In genomic region chr17:50861822-50862528, GRCh38 we compare ENCODE assay signal across 14 cellular contexts. TPM values are rescaled to one million over a fixed set of nuclear protein-coding genes. Genes with fewer than 3 reads are reported as not detected.
A peak's percentile ranks its signal among the peaks of the same experiment; 100 is the strongest.
DNase-seq lines count a peak whose midpoint lies in the region; ATAC-seq, FAIRE-seq and TF ChIP-seq lines count a peak whose summit lies in the region.
"Had no signal": no experiment of that assay in that cellular context is flagged by ENCODE, and none has a peak within 500 bp of the region (broad histone marks: within the 10 kb centered on the region; RNA-seq: fewer than 3 reads in every experiment).

No MANE protein-coding gene starts in this region.

- peaks cover 21% of the 10 kb centered on the region for H3K36me3 Mint-ChIP-seq in activated CD8-positive, alpha-beta memory T cell treated with anti-CD3 and anti-CD28 coated beads, Interleukin-2, amount 10 ng/mL, durations not matched to agents 7 days and 5 days

- POLR2A ChIA-PET in PC-9 (lab: Charles Lee; ENCODE audit: unreplicated experiment) = no interaction called here

- H3K36me3 ChIP-seq in PC-9 (ENCODE audit: low read depth) (peaks cover 34% of the 10 kb centered on the region), pancreas (peaks cover 0 to 29% (median 15%) of the 10 kb centered on the region in 3 donors)

- DNase-seq in PC-9 = no peak
- no peak for DNase-seq in epithelial cell of proximal tubule (ENCODE audit: low read depth)
- DNase-seq in pancreas = no peak
- no peak for DNase-seq in activated CD8-positive, alpha-beta memory T cell treated with anti-CD3 and anti-CD28 coated beads, Interleukin-2, amount 10 ng/mL, durations not matched to agents 7 days and 5 days
- DNase-seq in NCI-H2081 treated with DMSO at 0.1 percent for 48 hours (lab: John Stamatoyannopoulos, UW) = no peak
- DNase-seq: BE2C, NCI-H510A treated with DMSO at 0.1 percent for 48 hours, upper lobe of right lung had no signal

- no peak overlapping the region for H3K4me3 Mint-ChIP-seq in activated CD8-positive, alpha-beta memory T cell treated with anti-CD3 and anti-CD28 coated beads, Interleukin-2, amount 10 ng/mL, durations not matched to agents 7 days and 5 days

- H3K27me3 ChIP-seq in PC-9 (ENCODE audit: insufficient read depth, low read depth) = no peaks in the 10 kb centered on the region
- H3K27me3 ChIP-seq in pancreas = no peaks in the 10 kb centered on the region
- H3K27me3 ChIP-seq: BE2C, upper lobe of right lung had no signal

- no peak for ATAC-seq in pancreas
- ATAC-seq in GM21619 (IDR thresholded peaks at IDR 0.05; ENCODE audit: unreplicated experiment) = no peak
- ATAC-seq in HG03457 (IDR thresholded peaks at IDR 0.05; ENCODE audit: unreplicated experiment) = no peak
- ATAC-seq in activated CD8-positive, alpha-beta memory T cell treated with anti-CD3 and anti-CD28 coated beads, Interleukin-2, amount 10 ng/mL, durations not matched to agents 7 days and 5 days = no peak
- ATAC-seq: upper lobe of right lung had no signal

- H3K27ac Mint-ChIP-seq in activated CD8-positive, alpha-beta memory T cell treated with anti-CD3 and anti-CD28 coated beads, Interleukin-2, amount 10 ng/mL, durations not matched to agents 7 days and 5 days = no peak overlapping the region

- H3K79me2 ChIP-seq in PC-9 (ENCODE audit: low read depth) = peaks cover 52% of the 10 kb centered on the region

- H2AFZ ChIP-seq in PC-9 = no peak overlapping the region

- TF ChIP-seq CTCF in 22Rv1 (IDR thresholded peaks at IDR 0.05) = no peak
- no peak for TF ChIP-seq CTCF in PC-9 (conservative IDR thresholded peaks at IDR 0.05)
- TF ChIP-seq CTCF in epithelial cell of proximal tubule (conservative IDR thresholded peaks at IDR 0.05; ENCODE audit: low read depth, low read length) = no peak
- no peak for TF ChIP-seq CTCF in pancreas (IDR thresholded peaks at IDR 0.05)

- H3K4me1 ChIP-seq in PC-9 (replicated peaks; ENCODE audit: insufficient read depth) (peaks cover 32% of the 10 kb centered on the region), pancreas (peaks cover 6 to 21% (median 15%) of the 10 kb centered on the region in 3 donors)
- H3K4me1 ChIP-seq: BE2C had no signal

- intact Hi-C loops in PC-9 (cut with micrococcal nuclease; ENCODE audit: unreplicated experiment) = no loop called here
- intact Hi-C loops in pancreas (cut with DNase I) = loop anchor here in 1 of 3 donors (10.0 kb wide), 1 partner anchor 53 kb away; no protein-coding TSS in a partner anchor

- H3K4me1 Mint-ChIP-seq in activated CD8-positive, alpha-beta memory T cell treated with anti-CD3 and anti-CD28 coated beads, Interleukin-2, amount 10 ng/mL, durations not matched to agents 7 days and 5 days = peaks cover 22% of the 10 kb centered on the region

- peaks cover 45% of the 10 kb centered on the region for H4K20me1 ChIP-seq in PC-9 (ENCODE audit: insufficient read depth)

- H3K4me3 ChIP-seq in PC-9 (no peak overlapping the region), epithelial cell of proximal tubule (ENCODE audit: low read depth, low read length) (peak overlapping the region; percentile 4), pancreas (peak overlapping the region in 3 of 4 donors; percentile 87 to 99 (median 98))

- H3K27me3 Mint-ChIP-seq in activated CD8-positive, alpha-beta memory T cell treated with anti-CD3 and anti-CD28 coated beads, Interleukin-2, amount 10 ng/mL, durations not matched to agents 7 days and 5 days = no peaks in the 10 kb centered on the region

- no peaks in the 10 kb centered on the region for H3K9me3 ChIP-seq in PC-9 (ENCODE audit: insufficient read depth, low read depth)
- H3K9me3 ChIP-seq in pancreas = no peaks in the 10 kb centered on the region
- H3K9me3 ChIP-seq: BE2C, upper lobe of right lung had no signal

- peak overlapping the region; percentile 100 for H3K27ac ChIP-seq in 22Rv1
- H3K27ac ChIP-seq in PC-9 = no peak overlapping the region
- H3K27ac ChIP-seq in pancreas = peak overlapping the region in 2 of 4 donors; percentile 99 to 100

- CTCF ChIA-PET in PC-9 (lab: Charles Lee) = interaction anchor here (1.3 kb wide), 1 partner anchor 9 kb away, joined by 3 read pairs; no protein-coding TSS in a partner anchor
- CTCF ChIA-PET in activated CD8-positive, alpha-beta memory T cell treated with anti-CD3 and anti-CD28 coated beads, Interleukin-2, amount 10 ng/mL, durations not matched to agents 7 days and 5 days (lab: Charles Lee) = interaction anchor here (1.6 to 8.6 kb wide), 7 partner anchors 9 to 95 kb away, joined by 5 to 78 read pairs (median 10); no protein-coding TSS in a partner anchor

- no peaks in the 10 kb centered on the region for H3K9me3 Mint-ChIP-seq in activated CD8-positive, alpha-beta memory T cell treated with anti-CD3 and anti-CD28 coated beads, Interleukin-2, amount 10 ng/mL, durations not matched to agents 7 days and 5 days (ENCODE audit: low read depth)

- 14 to 18% methylated on average over 7 of the region's 7 CpGs for WGBS in pancreas, 2 donors

- H3K9me2 ChIP-seq in PC-9 (ENCODE audit: insufficient read depth) = no peaks in the 10 kb centered on the region

- BruUV-seq in PC-9 (replicated peaks; lab: Mats Ljungman, UMichigan) = no TSS peak

- H3K4me2 ChIP-seq in PC-9 = peak overlapping the region; percentile 93; the same call in 1 of the 2 replicates

- H3F3A ChIP-seq in PC-9 (ENCODE audit: insufficient read depth, low read depth) = peaks cover 61% of the 10 kb centered on the region

- no peak for FAIRE-seq in pancreas (lab: Jason Lieb, UNC)
- FAIRE-seq: keratinocyte, TTC549 had no signal

RNA-seq across cellular contexts. Expression of gene TOB1, which starts 4.2 kb away (rescaled TPM):
- 54.2 and 67.9 TPM in 2 replicates for total RNA-seq in PC-9 (2021)
- total RNA-seq in epithelial cell of proximal tubule = 4.4 and 4.6 TPM in 2 replicates
- total RNA-seq in pancreas = 100 to 1,000 TPM in 3 of 6 donors, 10 to 100 TPM in 3; 65.9 to 157 (median 99.0) TPM
- 10 to 100 TPM; 33.1 to 45.8 TPM for polyA plus RNA-seq in pancreas
- total RNA-seq in activated CD8-positive, alpha-beta memory T cell treated with anti-CD3 and anti-CD28 coated beads, Interleukin-2, amount 10 ng/mL, durations not matched to agents 7 days and 5 days = 10 to 100 TPM; 34.1 to 47.5 TPM

RNA-seq across cellular contexts. Expression of gene WFIKKN2, which starts 26.6 kb away (rescaled TPM):
- total RNA-seq in PC-9 (2021) = not detected in 2 replicates
- not detected in 2 replicates for total RNA-seq in epithelial cell of proximal tubule
- under 1 TPM; 0.09 to 0.19 (median 0.13) TPM for total RNA-seq in pancreas
- under 1 TPM; 0.15 to 0.45 TPM for polyA plus RNA-seq in pancreas
- not detected for total RNA-seq in activated CD8-positive, alpha-beta memory T cell treated with anti-CD3 and anti-CD28 coated beads, Interleukin-2, amount 10 ng/mL, durations not matched to agents 7 days and 5 days
- total RNA-seq: pulmonary artery endothelial cell had no signal
- polyA plus RNA-seq: keratinocyte had no signal
